10 cellular contexts compared by ENCODE assay signal in the genomic region with DNA sequence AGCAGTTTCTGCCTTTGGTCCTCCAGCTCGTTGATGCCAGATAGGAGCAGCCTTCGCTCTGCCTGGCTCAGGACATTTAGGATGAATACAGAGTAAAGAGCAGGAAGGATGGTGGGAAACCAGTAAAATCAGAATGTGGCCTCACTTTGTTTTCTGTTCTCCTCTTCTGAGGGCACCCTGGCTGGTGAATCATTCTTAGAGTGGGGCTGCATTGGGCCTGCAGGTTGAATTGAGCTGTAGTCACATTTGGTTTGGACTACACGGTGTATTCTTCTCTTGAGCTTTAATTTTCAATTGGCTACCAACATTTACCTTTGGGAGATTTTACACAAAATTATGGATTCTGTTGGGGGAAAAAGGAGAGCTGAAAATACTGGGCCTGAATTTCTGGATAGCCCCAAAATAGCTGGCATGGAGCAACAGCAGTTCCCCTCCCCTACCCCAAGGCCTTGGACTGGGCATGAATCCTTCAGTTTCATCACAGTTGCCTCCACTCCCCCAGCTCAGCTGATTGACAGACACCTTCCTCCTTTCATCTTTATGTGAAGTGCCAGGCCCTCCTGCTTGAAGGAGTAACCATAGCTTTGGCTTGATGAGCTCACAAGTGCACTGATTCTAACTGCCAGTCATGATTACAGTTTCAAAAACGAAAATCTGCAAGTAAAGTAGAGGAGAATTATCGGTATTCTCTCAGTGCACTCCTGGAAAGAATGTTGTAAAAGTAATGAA. TPM values are rescaled to one million over a fixed set of nuclear protein-coding genes. Genes with fewer than 3 reads are reported as not detected.
A peak's percentile ranks its signal among the peaks of the same experiment; 100 is the strongest.
DNase-seq lines count a peak whose midpoint lies in the region; ATAC-seq and TF ChIP-seq lines count a peak whose summit lies in the region.
"Had no signal": no experiment of that assay in that cellular context is flagged by ENCODE, and none has a peak within 500 bp of the region (broad histone marks: within the 10 kb centered on the region; RNA-seq: fewer than 3 reads in every experiment).

No MANE protein-coding gene starts in this region.

- H3K4me1 Mint-ChIP-seq in activated naive CD4-positive, alpha-beta T cell treated with anti-CD3 and anti-CD28 coated beads, Interleukin-2, amount 10 ng/mL, durations not matched to agents 7 days and 5 days: peaks cover 6% of the 10 kb centered on the region
- H3K4me1 Mint-ChIP-seq in stimulated activated naive CD8-positive, alpha-beta T cell treated with anti-CD3 and anti-CD28 coated beads, Interleukin-15, amount 100 ng/mL, for 72 hours: peaks cover 32% of the 10 kb centered on the region

- H3K9me3 ChIP-seq in gastroesophageal sphincter: no peaks in the 10 kb centered on the region
- H3K9me3 ChIP-seq: neutrophil had no signal

- no peak overlapping the region for H3K4me3 Mint-ChIP-seq in activated naive CD4-positive, alpha-beta T cell treated with anti-CD3 and anti-CD28 coated beads, Interleukin-2, amount 10 ng/mL, durations not matched to agents 7 days and 5 days
- no peak overlapping the region for H3K4me3 Mint-ChIP-seq in stimulated activated naive CD8-positive, alpha-beta T cell treated with anti-CD3 and anti-CD28 coated beads, Interleukin-15, amount 100 ng/mL, for 72 hours

- H3K36me3 ChIP-seq in gastroesophageal sphincter: peaks cover 0 to 78% of the 10 kb centered on the region in 2 donors

- DNase-seq in activated naive CD4-positive, alpha-beta T cell treated with anti-CD3 and anti-CD28 coated beads, Interleukin-2, amount 10 ng/mL, durations not matched to agents 7 days and 5 days: no peak
- no peak for DNase-seq in activated naive CD4-positive, alpha-beta T cell treated with Interleukin-2 at 50 U/mL for 16 hours
- DNase-seq in amniotic stem cell (lab: John Stamatoyannopoulos, UW): peak; percentile 1
- DNase-seq in stimulated activated naive CD8-positive, alpha-beta T cell treated with anti-CD3 and anti-CD28 coated beads, Interleukin-15, amount 100 ng/mL, for 72 hours: no peak
- no peak for DNase-seq in stimulated activated CD4-positive, alpha-beta T cell treated with anti-CD3 and anti-CD28 coated beads, Interleukin-4, amount 100 ng/mL, for 1 hour

- no peak overlapping the region for H3K27ac ChIP-seq in gastroesophageal sphincter
- H3K27ac ChIP-seq: epithelial cell of prostate, neutrophil had no signal

- 39 to 53% methylated on average over 4 to 5 of the region's 5 CpGs for WGBS in gastroesophageal sphincter (ENCODE audit: low coverage in 1 of 2), 2 donors

- ATAC-seq in HG03103 (IDR thresholded peaks at IDR 0.05; ENCODE audit: low read depth, unreplicated experiment) (peak; percentile 21), esophagus mucosa (no peak), gastroesophageal sphincter (no peak)
- peak; percentile 26 for ATAC-seq in stimulated activated naive CD8-positive, alpha-beta T cell treated with anti-CD3 and anti-CD28 coated beads, Interleukin-15, amount 100 ng/mL, for 72 hours

- TF ChIP-seq EP300 in gastroesophageal sphincter (IDR thresholded peaks at IDR 0.05): no peak

- H3K27me3 Mint-ChIP-seq in activated naive CD4-positive, alpha-beta T cell treated with anti-CD3 and anti-CD28 coated beads, Interleukin-2, amount 10 ng/mL, durations not matched to agents 7 days and 5 days: no peaks in the 10 kb centered on the region
- H3K27me3 Mint-ChIP-seq in stimulated activated naive CD8-positive, alpha-beta T cell treated with anti-CD3 and anti-CD28 coated beads, Interleukin-15, amount 100 ng/mL, for 72 hours: no peaks in the 10 kb centered on the region

- H3K4me3 ChIP-seq in gastroesophageal sphincter: no peak overlapping the region

- CTCF ChIA-PET in activated naive CD4-positive, alpha-beta T cell treated with anti-CD3 and anti-CD28 coated beads, Interleukin-2, amount 10 ng/mL, durations not matched to agents 7 days and 5 days (lab: Charles Lee): interaction anchor here (0.7 to 3.2 kb wide), 20 partner anchors 9 to 301 kb away, joined by 3 to 14 read pairs (median 4); a partner anchor contains a TSS

- H3K27me3 ChIP-seq in gastroesophageal sphincter: no peaks in the 10 kb centered on the region
- H3K27me3 ChIP-seq: neutrophil had no signal

- H3K9me3 Mint-ChIP-seq in activated naive CD4-positive, alpha-beta T cell treated with anti-CD3 and anti-CD28 coated beads, Interleukin-2, amount 10 ng/mL, durations not matched to agents 7 days and 5 days: no peaks in the 10 kb centered on the region
- no peaks in the 10 kb centered on the region for H3K9me3 Mint-ChIP-seq in stimulated activated naive CD8-positive, alpha-beta T cell treated with anti-CD3 and anti-CD28 coated beads, Interleukin-15, amount 100 ng/mL, for 72 hours

- TF ChIP-seq POLR2A in gastroesophageal sphincter (IDR thresholded peaks at IDR 0.05): no peak

- peak overlapping the region; percentile 5 for H3K27ac Mint-ChIP-seq in activated naive CD4-positive, alpha-beta T cell treated with anti-CD3 and anti-CD28 coated beads, Interleukin-2, amount 10 ng/mL, durations not matched to agents 7 days and 5 days
- peak overlapping the region in 1 of 2 donors; percentile 5 for H3K27ac Mint-ChIP-seq in stimulated activated naive CD8-positive, alpha-beta T cell treated with anti-CD3 and anti-CD28 coated beads, Interleukin-15, amount 100 ng/mL, for 72 hours

- no peak for TF ChIP-seq CTCF in gastroesophageal sphincter (IDR thresholded peaks at IDR 0.05)

- peaks cover 49% of the 10 kb centered on the region for H3K36me3 Mint-ChIP-seq in activated naive CD4-positive, alpha-beta T cell treated with anti-CD3 and anti-CD28 coated beads, Interleukin-2, amount 10 ng/mL, durations not matched to agents 7 days and 5 days

- H3K4me1 ChIP-seq in gastroesophageal sphincter: peaks cover 0 to 11% (median 0%) of the 10 kb centered on the region in 3 donors

RNA-seq across cellular contexts. Expression of a gene that starts 24.3 kb away (rescaled TPM):
- 20.0 TPM for total RNA-seq in esophagus mucosa
- total RNA-seq in gastroesophageal sphincter: 10 to 100 TPM; 57.5 to 75.6 (median 65.2) TPM

Comparison
In these comparisons a context has a peak if more than half of its experiments do, and no peak if none do; other contexts are left out.
1. ATAC-seq: peak in HG03103 (single experiment) and stimulated activated naive CD8-positive, alpha-beta T cell treated with anti-CD3 and anti-CD28 coated beads, Interleukin-15, amount 100 ng/mL, for 72 hours (single experiment); none in esophagus mucosa (single experiment) and gastroesophageal sphincter (single experiment).